ENCODE assay signal across 21 cellular contexts in genomic region chr17:80803451-80804428, GRCh38.
DNase-seq lines count a peak whose midpoint lies in the region; ATAC-seq and TF ChIP-seq lines count a peak whose summit lies in the region.
"Had no signal": no experiment of that assay in that cellular context is flagged by ENCODE, and none has a peak within 500 bp of the region (broad histone marks: within the 10 kb centered on the region; RNA-seq: fewer than 3 reads in every experiment).

No MANE protein-coding gene starts in this region.

- H3K27ac ChIP-seq in left lung (no peak overlapping the region), uterus (no peak overlapping the region)
- H3K27ac ChIP-seq: body of pancreas, C4-2B, foreskin keratinocyte, left ventricle myocardium inferior, right lobe of liver had no signal

- TF ChIP-seq CTCF in left lung (IDR thresholded peaks at IDR 0.05) (no peak), uterus (IDR thresholded peaks at IDR 0.05) (no peak)

- no peaks in the 10 kb centered on the region for H3K27me3 ChIP-seq in left lung
- H3K27me3 ChIP-seq in uterus: no peaks in the 10 kb centered on the region
- H3K27me3 ChIP-seq: body of pancreas, foreskin keratinocyte, right lobe of liver had no signal

- TF ChIP-seq POLR2A in uterus (IDR thresholded peaks at IDR 0.05): no peak

- H3K36me3 Mint-ChIP-seq in activated naive CD8-positive, alpha-beta T cell: peaks cover 24% of the 10 kb centered on the region
- H3K36me3 Mint-ChIP-seq in activated naive CD8-positive, alpha-beta T cell treated with anti-CD3 and anti-CD28 coated beads, Interleukin-2, amount 50 U/mL, for 24 hours (ENCODE audit: low read depth): peaks cover 38% of the 10 kb centered on the region
- H3K36me3 Mint-ChIP-seq in activated CD4-positive, alpha-beta memory T cell treated with anti-CD3 and anti-CD28 coated beads for 36 hours: peaks cover 28% of the 10 kb centered on the region

- H3K4me3 ChIP-seq in left lung: no peak overlapping the region
- H3K4me3 ChIP-seq in uterus: no peak overlapping the region
- H3K4me3 ChIP-seq: body of pancreas, left ventricle myocardium inferior, right lobe of liver had no signal

- no peaks in the 10 kb centered on the region for H3K9me3 Mint-ChIP-seq in activated naive CD8-positive, alpha-beta T cell (ENCODE audit: low read depth)
- peaks cover 20% of the 10 kb centered on the region for H3K9me3 Mint-ChIP-seq in activated naive CD8-positive, alpha-beta T cell treated with anti-CD3 and anti-CD28 coated beads, Interleukin-2, amount 50 U/mL, for 24 hours
- H3K9me3 Mint-ChIP-seq in activated CD4-positive, alpha-beta memory T cell treated with anti-CD3 and anti-CD28 coated beads for 36 hours: peaks cover 21% of the 10 kb centered on the region

- no peak for DNase-seq in activated naive CD8-positive, alpha-beta T cell treated with anti-CD3 and anti-CD28 coated beads, Interleukin-2, amount 50 U/mL, for 24 hours
- DNase-seq in activated CD4-positive, alpha-beta memory T cell treated with anti-CD3 and anti-CD28 coated beads for 36 hours: peak; percentile 7
- peak; percentile 28 to 60 for DNase-seq in left lung
- peak; percentile 8 to 9 for DNase-seq in uterus
- DNase-seq in cerebellar nuclear complex (lab: John Stamatoyannopoulos, UW): no peak
- DNase-seq: activated CD4-positive, alpha-beta T cell treated with anti-CD3 and anti-CD28 coated beads for 4 hours; effector CD8-positive, alpha-beta T cell; foreskin keratinocyte; immature natural killer cell; Karpas-422; left ventricle myocardium inferior; NCI-H1436 treated with DMSO at 0.1 percent for 48 hours; NCI-H524; stimulated activated naive CD8-positive, alpha-beta T cell treated with anti-CD3 and anti-CD28 coated beads, Interleukin-15, Interleukin-2, amounts not matched to agents 100 U/mL and 50 U/mL, for 24 hours had no signal

- ATAC-seq in activated naive CD8-positive, alpha-beta T cell treated with anti-CD3 and anti-CD28 coated beads, Interleukin-2, amount 50 U/mL, for 24 hours: no peak
- ATAC-seq in left lung: no peak
- ATAC-seq in GM21526 (IDR thresholded peaks at IDR 0.05; ENCODE audit: low FRiP score, unreplicated experiment): no peak
- ATAC-seq: body of pancreas; foreskin keratinocyte; right lobe of liver; stimulated activated naive CD8-positive, alpha-beta T cell treated with anti-CD3 and anti-CD28 coated beads, Interleukin-15, Interleukin-2, amounts not matched to agents 100 U/mL and 50 U/mL, for 24 hours had no signal

- POLR2A ChIA-PET in activated CD4-positive, alpha-beta memory T cell treated with anti-CD3 and anti-CD28 coated beads for 36 hours (lab: Charles Lee): interaction anchor here (1.0 kb wide), 1 partner anchor 17 kb away, joined by 3 read pairs; no protein-coding TSS in a partner anchor

- H3K9me3 ChIP-seq in left lung (peaks cover 0 to 17% of the 10 kb centered on the region in 2 donors), uterus (peaks cover 0 to 8% of the 10 kb centered on the region in 2 donors)
- H3K9me3 ChIP-seq: body of pancreas, right lobe of liver had no signal

- no peaks in the 10 kb centered on the region for H3K27me3 Mint-ChIP-seq in activated naive CD8-positive, alpha-beta T cell
- no peaks in the 10 kb centered on the region for H3K27me3 Mint-ChIP-seq in activated naive CD8-positive, alpha-beta T cell treated with anti-CD3 and anti-CD28 coated beads, Interleukin-2, amount 50 U/mL, for 24 hours
- H3K27me3 Mint-ChIP-seq in activated CD4-positive, alpha-beta memory T cell treated with anti-CD3 and anti-CD28 coated beads for 36 hours: no peaks in the 10 kb centered on the region

- intact Hi-C loops in activated CD4-positive, alpha-beta memory T cell treated with anti-CD3 and anti-CD28 coated beads for 36 hours (cut with micrococcal nuclease): no loop called here
- intact Hi-C loops in left lung (cut with DNase I) (no loop called here), uterus (cut with DNase I; ENCODE audit: low total_unique reads) (no loop called here)

- H3K4me3 Mint-ChIP-seq in activated naive CD8-positive, alpha-beta T cell: no peak overlapping the region
- H3K4me3 Mint-ChIP-seq in activated naive CD8-positive, alpha-beta T cell treated with anti-CD3 and anti-CD28 coated beads, Interleukin-2, amount 50 U/mL, for 24 hours: no peak overlapping the region
- H3K4me3 Mint-ChIP-seq in activated CD4-positive, alpha-beta memory T cell treated with anti-CD3 and anti-CD28 coated beads for 36 hours: no peak overlapping the region
- H3K4me3 Mint-ChIP-seq: immature natural killer cell, mesothelial cell of epicardium, nephron had no signal

- H3K36me3 ChIP-seq in left lung: no peaks in the 10 kb centered on the region
- no peaks in the 10 kb centered on the region for H3K36me3 ChIP-seq in uterus
- H3K36me3 ChIP-seq: left ventricle myocardium inferior, right lobe of liver had no signal

- CTCF ChIA-PET in activated CD4-positive, alpha-beta memory T cell treated with anti-CD3 and anti-CD28 coated beads for 36 hours (lab: Charles Lee): interaction anchor here (0.5 to 0.8 kb wide), 2 partner anchors 228 to 1851 kb away, joined by 3 to 4 read pairs; no protein-coding TSS in a partner anchor

- peak overlapping the region; percentile 22 for H3K27ac Mint-ChIP-seq in activated naive CD8-positive, alpha-beta T cell
- H3K27ac Mint-ChIP-seq in activated naive CD8-positive, alpha-beta T cell treated with anti-CD3 and anti-CD28 coated beads, Interleukin-2, amount 50 U/mL, for 24 hours: no peak overlapping the region
- H3K27ac Mint-ChIP-seq in activated CD4-positive, alpha-beta memory T cell treated with anti-CD3 and anti-CD28 coated beads for 36 hours: peak overlapping the region; percentile 3
- H3K27ac Mint-ChIP-seq: immature natural killer cell, mesothelial cell of epicardium, nephron had no signal

- H3K4me1 ChIP-seq in left lung (no peaks in the 10 kb centered on the region), uterus (no peaks in the 10 kb centered on the region)
- H3K4me1 ChIP-seq: body of pancreas, foreskin keratinocyte, left ventricle myocardium inferior, right lobe of liver had no signal

- peaks cover 18% of the 10 kb centered on the region for H3K4me1 Mint-ChIP-seq in activated naive CD8-positive, alpha-beta T cell (ENCODE audit: low read depth)
- peaks cover 9% of the 10 kb centered on the region for H3K4me1 Mint-ChIP-seq in activated naive CD8-positive, alpha-beta T cell treated with anti-CD3 and anti-CD28 coated beads, Interleukin-2, amount 50 U/mL, for 24 hours
- peaks cover 18% of the 10 kb centered on the region for H3K4me1 Mint-ChIP-seq in activated CD4-positive, alpha-beta memory T cell treated with anti-CD3 and anti-CD28 coated beads for 36 hours (ENCODE audit: low read depth)
- H3K4me1 Mint-ChIP-seq: immature natural killer cell, mesothelial cell of epicardium had no signal

Comparison
In these comparisons a context has a peak if more than half of its experiments do, and no peak if none do; other contexts are left out.
1. DNase-seq: peak in activated CD4-positive, alpha-beta memory T cell treated with anti-CD3 and anti-CD28 coated beads for 36 hours (single experiment), left lung (2 of 2) and uterus (2 of 2); none in activated naive CD8-positive, alpha-beta T cell treated with anti-CD3 and anti-CD28 coated beads, Interleukin-2, amount 50 U/mL, for 24 hours (single experiment) and cerebellar nuclear complex (0 of 2).